Comparison of ENCODE assay signal across 20 cellular contexts in genomic region chr7:24884401-24884800, GRCh38.
A peak's percentile ranks its signal among the peaks of the same experiment; 100 is the strongest.
DNase-seq lines count a peak whose midpoint lies in the region; ATAC-seq and TF ChIP-seq lines count a peak whose summit lies in the region.
"Had no signal": no experiment of that assay in that cellular context is flagged by ENCODE, and none has a peak within 500 bp of the region (broad histone marks: within the 10 kb centered on the region; RNA-seq: fewer than 3 reads in every experiment).

No MANE protein-coding gene starts in this region.

- no peaks in the 10 kb centered on the region for H3K27me3 ChIP-seq in neural progenitor cell
- H3K27me3 ChIP-seq: colonic mucosa, heart right ventricle, transverse colon had no signal

- no peak for TF ChIP-seq CTCF in neural progenitor cell (IDR thresholded peaks at IDR 0.05)

- H3K4me2 ChIP-seq in neural progenitor cell = no peak overlapping the region

- H3K9ac ChIP-seq in neural progenitor cell = no peak overlapping the region

- H3K4me3 Mint-ChIP-seq in neural progenitor cell = peak overlapping the region; percentile 10
- H3K4me3 Mint-ChIP-seq in activated naive CD8-positive, alpha-beta T cell treated with anti-CD3 and anti-CD28 coated beads for 36 hours = no peak overlapping the region
- H3K4me3 Mint-ChIP-seq: CD8-positive, alpha-beta T cell; naive B cell had no signal

- no peaks in the 10 kb centered on the region for H3K9me3 Mint-ChIP-seq in neural progenitor cell
- H3K9me3 Mint-ChIP-seq in activated naive CD8-positive, alpha-beta T cell treated with anti-CD3 and anti-CD28 coated beads for 36 hours = no peaks in the 10 kb centered on the region
- H3K9me3 Mint-ChIP-seq: CD8-positive, alpha-beta T cell; naive B cell had no signal

- H3F3A ChIP-seq in neural progenitor cell (ENCODE audit: low read depth) = no peaks in the 10 kb centered on the region

- no peaks in the 10 kb centered on the region for H3K36me3 ChIP-seq in neural progenitor cell
- H3K36me3 ChIP-seq: colonic mucosa, heart right ventricle, transverse colon had no signal

- no peaks in the 10 kb centered on the region for H3K79me2 ChIP-seq in neural progenitor cell (ENCODE audit: low read depth)

- DNase-seq in NCI-H1105 treated with DMSO at 0.1 percent for 48 hours (lab: John Stamatoyannopoulos, UW) (peak; percentile 26), NCI-H1105 (lab: John Stamatoyannopoulos, UW) (no peak), ELF-1 (ENCODE audit: low read depth, low spot score) (peak; percentile 15), NCI-H748 treated with DMSO at 0.1 percent for 48 hours (lab: John Stamatoyannopoulos, UW) (peak; percentile 43), neural progenitor cell (ENCODE audit: low spot score) (no peak)
- no peak for DNase-seq in activated naive CD8-positive, alpha-beta T cell treated with anti-CD3 and anti-CD28 coated beads for 36 hours
- DNase-seq: 8988T; amygdala; CD8-positive, alpha-beta T cell; colonic mucosa; heart right ventricle; naive B cell; NCI-H446 treated with DMSO at 0.1 percent for 48 hours; stimulated activated CD4-positive, alpha-beta T cell treated with anti-CD3 and anti-CD28 coated beads, Interleukin-1b, Interleukin-23, amount 100 ng/mL, for 48 hours; stimulated activated CD8-positive, alpha-beta memory T cell treated with anti-CD3 and anti-CD28 coated beads, Interleukin-4, amount 100 ng/mL, for 48 hours; transverse colon had no signal

- H3K4me3 ChIP-seq in neural progenitor cell = no peak overlapping the region
- H3K4me3 ChIP-seq: colonic mucosa, heart right ventricle, transverse colon had no signal

- no peak for ATAC-seq in esophagus mucosa
- no peak for ATAC-seq in GM18505 (IDR thresholded peaks at IDR 0.05; ENCODE audit: unreplicated experiment)
- ATAC-seq: activated CD4-positive, CD25-positive, alpha-beta regulatory T cell treated with anti-CD3 and anti-CD28 coated beads, Interleukin-2, amount 50 U/mL, for 24 hours; CD8-positive, alpha-beta T cell had no signal

- no peaks in the 10 kb centered on the region for H3K4me1 ChIP-seq in neural progenitor cell
- H3K4me1 ChIP-seq: colonic mucosa had no signal

- no peak overlapping the region for H2AFZ ChIP-seq in neural progenitor cell (replicated peaks)

- no peaks in the 10 kb centered on the region for H3K36me3 Mint-ChIP-seq in neural progenitor cell
- peaks cover 53% of the 10 kb centered on the region for H3K36me3 Mint-ChIP-seq in activated naive CD8-positive, alpha-beta T cell treated with anti-CD3 and anti-CD28 coated beads for 36 hours

- H3K27ac Mint-ChIP-seq in neural progenitor cell = peak overlapping the region; percentile 25
- no peak overlapping the region for H3K27ac Mint-ChIP-seq in activated naive CD8-positive, alpha-beta T cell treated with anti-CD3 and anti-CD28 coated beads for 36 hours
- H3K27ac Mint-ChIP-seq: CD8-positive, alpha-beta T cell had no signal

- no peak overlapping the region for H3K27ac ChIP-seq in neural progenitor cell
- H3K27ac ChIP-seq: colonic mucosa, heart right ventricle, RWPE1, transverse colon had no signal

- H4K20me1 ChIP-seq in neural progenitor cell (ENCODE audit: low read depth) = no peaks in the 10 kb centered on the region

- no peak for TF ChIP-seq POLR2A in GM18505 (IDR thresholded peaks at IDR 0.05; ENCODE audit: borderline replicate concordance, extremely low read depth, insufficient read depth, insufficient read length)

- no peaks in the 10 kb centered on the region for H3K27me3 Mint-ChIP-seq in neural progenitor cell (ENCODE audit: insufficient read depth, low read depth)
- H3K27me3 Mint-ChIP-seq in activated naive CD8-positive, alpha-beta T cell treated with anti-CD3 and anti-CD28 coated beads for 36 hours = no peaks in the 10 kb centered on the region
- H3K27me3 Mint-ChIP-seq: naive B cell had no signal

- H3K4me1 Mint-ChIP-seq in neural progenitor cell = peaks cover 44% of the 10 kb centered on the region
- peaks cover 30% of the 10 kb centered on the region for H3K4me1 Mint-ChIP-seq in activated naive CD8-positive, alpha-beta T cell treated with anti-CD3 and anti-CD28 coated beads for 36 hours

- no peaks in the 10 kb centered on the region for H3K9me3 ChIP-seq in neural progenitor cell (ENCODE audit: low read depth)
- H3K9me3 ChIP-seq: colonic mucosa, heart right ventricle, transverse colon had no signal

Comparison
In these comparisons a context has a peak if more than half of its experiments do, and no peak if none do; other contexts are left out.
1. DNase-seq: peak in NCI-H1105 treated with DMSO at 0.1 percent for 48 hours (single experiment), ELF-1 (single experiment) and NCI-H748 treated with DMSO at 0.1 percent for 48 hours (single experiment); none in NCI-H1105 (single experiment), neural progenitor cell (single experiment) and activated naive CD8-positive, alpha-beta T cell treated with anti-CD3 and anti-CD28 coated beads for 36 hours (single experiment).